In the genomic region with DNA sequence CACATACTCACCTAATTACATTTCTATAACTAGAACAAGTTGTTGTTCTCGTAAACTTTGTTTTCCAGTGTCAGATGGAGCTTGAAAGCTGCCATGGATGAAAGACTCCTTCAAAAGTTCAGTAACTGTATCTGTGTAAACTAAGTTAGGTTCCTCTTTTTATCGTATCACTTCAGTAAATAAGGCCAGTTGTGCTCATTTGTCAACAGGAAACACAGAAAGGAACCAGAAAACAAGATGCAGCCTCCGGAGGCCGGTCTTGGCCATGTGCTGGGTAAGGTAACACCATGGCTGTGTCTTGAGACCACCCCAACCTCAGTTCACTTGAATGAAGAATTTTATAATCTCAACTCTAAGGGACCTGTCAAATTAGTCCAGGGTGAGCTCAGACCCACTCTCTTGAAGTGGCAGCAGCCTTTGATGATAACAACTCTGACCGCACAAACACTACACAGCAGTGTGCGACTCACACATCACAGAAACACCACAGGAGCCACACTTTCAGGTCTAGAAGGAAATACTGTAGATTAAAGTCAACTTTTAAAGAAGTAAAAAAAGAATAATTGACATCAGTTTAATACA, we compare ENCODE assay signal across 28 cellular contexts.
DNase-seq lines count a peak whose midpoint lies in the region; ATAC-seq and TF ChIP-seq lines count a peak whose summit lies in the region.
"Had no signal": no experiment of that assay in that cellular context is flagged by ENCODE, and none has a peak within 500 bp of the region (broad histone marks: within the 10 kb centered on the region; RNA-seq: fewer than 3 reads in every experiment).

No MANE protein-coding gene starts in this region.

- peak overlapping the region in 9 of 11 experiments; percentile 3 to 56 (median 40); a peak in 11 of 22 replicates for H3K9ac ChIP-seq in BLaER1 treated with 17β-estradiol and CSF1 and Interleukin-3, amounts not matched to agents 10 nM and 100 nM
- no peak overlapping the region for H3K9ac ChIP-seq in IMR-90 (ENCODE audit: low read depth, low read length)
- H3K9ac ChIP-seq in SU-DHL-6 (ENCODE audit: low read length), result no peak overlapping the region

- 0 out of 20 replicates have a peak overlapping the region, but pooled peaks of 2 of the 10 experiments have one; percentile 1 to 22 for H3K4me3 ChIP-seq in BLaER1 treated with 17β-estradiol and CSF1 and Interleukin-3, amounts not matched to agents 10 nM and 100 nM
- H3K4me3 ChIP-seq in IMR-90 (ENCODE audit: insufficient read depth, low read depth, low read length) (no peak overlapping the region), SU-DHL-6 (ENCODE audit: insufficient read depth, low read length, poor library complexity, severe bottlenecking) (no peak overlapping the region), A673 (ENCODE audit: low read depth, low read length, poor library complexity, severe bottlenecking) (no peak overlapping the region), esophagus squamous epithelium (no peak overlapping the region)
- H3K4me3 ChIP-seq: prostate gland, right lobe of liver, SK-N-MC, thyroid gland, vagina had no signal

- dilution Hi-C loops in IMR-90 (cut with HindIII; ENCODE audit: low sequenced_read_pairs, unreplicated experiment), result no loop called here

- peaks cover 0 to 89% (median 64%) of the 10 kb centered on the region in 11 experiments; a peak in 20 of 22 replicates for H3K9me3 ChIP-seq in BLaER1 treated with 17β-estradiol and CSF1 and Interleukin-3, amounts not matched to agents 10 nM and 100 nM (replicated peaks in 1 of 11)
- H3K9me3 ChIP-seq in IMR-90 (ENCODE audit: control insufficient read depth, insufficient read depth, low read length), result no peaks in the 10 kb centered on the region
- no peaks in the 10 kb centered on the region for H3K9me3 ChIP-seq in SU-DHL-6 (ENCODE audit: insufficient read depth, low read length)
- H3K9me3 ChIP-seq in A673 (ENCODE audit: low read depth, low read length, poor library complexity, severe bottlenecking), result no peaks in the 10 kb centered on the region
- H3K9me3 ChIP-seq in esophagus squamous epithelium, result no peaks in the 10 kb centered on the region
- H3K9me3 ChIP-seq: prostate gland, right lobe of liver, thyroid gland, vagina had no signal

- peak overlapping the region in 1 of 2 experiments; percentile 36; a peak in 2 of 4 replicates for H4K8ac ChIP-seq in IMR-90 (ENCODE audit: low read depth in 2 of 2, low read length in 2 of 2)

- BruUV-seq in IMR-90 (replicated peaks; lab: Mats Ljungman, UMichigan), result no TSS peak
- no TSS peak for BruUV-seq in A673 (replicated peaks; lab: Mats Ljungman, UMichigan)

- no peaks in the 10 kb centered on the region for H3K27me3 Mint-ChIP-seq in naive B cell
- H3K27me3 Mint-ChIP-seq: activated CD8-positive, alpha-beta T cell treated with anti-CD3 and anti-CD28 coated beads for 36 hours had no signal

- TF ChIP-seq RAD21 in IMR-90 (IDR thresholded peaks at IDR 0.05; ENCODE audit: low read length), result no peak

- H3K18ac ChIP-seq in IMR-90 (ENCODE audit: low read depth, low read length), result peak overlapping the region; percentile 67; the same call in 1 of the 2 replicates

- H2BK15ac ChIP-seq in IMR-90 (ENCODE audit: low read depth, low read length), result no peak overlapping the region

- H3K27me3 ChIP-seq in BLaER1 treated with 17β-estradiol and CSF1 and Interleukin-3, amounts not matched to agents 10 nM and 100 nM, result no peaks in the 10 kb centered on the region
- no peaks in the 10 kb centered on the region for H3K27me3 ChIP-seq in IMR-90 (ENCODE audit: control insufficient read depth, insufficient read depth, low read length)
- no peaks in the 10 kb centered on the region for H3K27me3 ChIP-seq in SU-DHL-6 (ENCODE audit: low read length)
- peaks cover 31% of the 10 kb centered on the region for H3K27me3 ChIP-seq in A673 (replicated peaks; ENCODE audit: insufficient read depth, low read depth, low read length, poor library complexity)
- no peaks in the 10 kb centered on the region for H3K27me3 ChIP-seq in esophagus squamous epithelium
- H3K27me3 ChIP-seq: right lobe of liver, thyroid gland, vagina had no signal

- TF ChIP-seq CTCF in IMR-90 (conservative IDR thresholded peaks at IDR 0.05; ENCODE audit: low read depth, low read length), result no peak
- no peak for TF ChIP-seq CTCF in SU-DHL-6 (IDR thresholded peaks at IDR 0.05; ENCODE audit: insufficient read depth, low read length, poor library complexity, severe bottlenecking)
- no peak for TF ChIP-seq CTCF in A673 (conservative IDR thresholded peaks at IDR 0.05; ENCODE audit: low read depth, low read length)
- TF ChIP-seq CTCF in esophagus squamous epithelium (IDR thresholded peaks at IDR 0.05), result no peak

- no peak for DNase-seq in IMR-90
- DNase-seq in naive B cell, result peak; percentile 48
- DNase-seq in A673 (ENCODE audit: low spot score), result no peak
- no peak for DNase-seq in esophagus squamous epithelium (lab: John Stamatoyannopoulos, UW)
- DNase-seq: activated CD8-positive, alpha-beta memory T cell treated with anti-CD3 and anti-CD28 coated beads, Interleukin-2, amount 50 U/mL, for 48 hours; activated CD8-positive, alpha-beta T cell treated with anti-CD3 and anti-CD28 coated beads for 36 hours; activated naive CD4-positive, alpha-beta T cell treated with anti-CD3 and anti-CD28 coated beads, Interleukin-2, amount 50 U/mL, for 16 hours; cerebellar nuclear complex; GOT3; HFFc6; Kasumi-1; NCI-H1048; NCI-H82; nucleus accumbens; PC-3; right lobe of liver; stimulated activated CD8-positive, alpha-beta memory T cell treated with anti-CD3 and anti-CD28 coated beads, Interleukin-4, amount 100 ng/mL, for 48 hours; thyroid gland had no signal

- peaks cover 43 to 82% (median 70%) of the 10 kb centered on the region in 3 donors for H3K4me1 Mint-ChIP-seq in naive B cell
- H3K4me1 Mint-ChIP-seq: mesothelial cell of epicardium had no signal

- POLR2A ChIA-PET in IMR-90 (lab: Charles Lee; ENCODE audit: unreplicated experiment), result no interaction called here
- POLR2A ChIA-PET in A673 (lab: Charles Lee; ENCODE audit: low non-redundant PET), result no interaction called here

- H3K9me3 Mint-ChIP-seq in naive B cell, result peaks cover 0 to 12% (median 4%) of the 10 kb centered on the region in 7 donors
- H3K9me3 Mint-ChIP-seq: activated CD8-positive, alpha-beta T cell treated with anti-CD3 and anti-CD28 coated beads for 36 hours; activated T-helper 1 cell treated with anti-CD3 and anti-CD28 coated beads, Interleukin-12 subunit alpha, Interleukin-12 subunit beta, Interleukin-2, Interleukin-4 antibody, amounts not matched to agents 30 ng/mL and 10 ng/mL and 1 ng/mL, durations not matched to agents 14 hours and 24 hours and 36 hours; HFFc6; mesothelial cell of epicardium had no signal

- peak overlapping the region; percentile 21 for H2BK5ac ChIP-seq in IMR-90 (ENCODE audit: low read depth, low read length, poor library complexity, severe bottlenecking)

- H3K23ac ChIP-seq in IMR-90 (ENCODE audit: low read depth, low read length), result no peak overlapping the region

- H3K4me1 ChIP-seq in BLaER1 treated with 17β-estradiol and CSF1 and Interleukin-3, amounts not matched to agents 10 nM and 100 nM, result peaks cover 15 to 22% (median 16%) of the 10 kb centered on the region in 10 experiments
- peaks cover 13% of the 10 kb centered on the region for H3K4me1 ChIP-seq in IMR-90 (ENCODE audit: control insufficient read depth, insufficient read depth, low read length)
- no peaks in the 10 kb centered on the region for H3K4me1 ChIP-seq in A673 (ENCODE audit: insufficient read depth, low read length, poor library complexity, severe bottlenecking)
- no peaks in the 10 kb centered on the region for H3K4me1 ChIP-seq in esophagus squamous epithelium
- H3K4me1 ChIP-seq: prostate gland, right lobe of liver, thyroid gland, vagina had no signal

- H2AK9ac ChIP-seq in IMR-90 (replicated peaks; ENCODE audit: low read depth, low read length, poor library complexity), result no peak overlapping the region

- H3K36me3 ChIP-seq in BLaER1 treated with 17β-estradiol and CSF1 and Interleukin-3, amounts not matched to agents 10 nM and 100 nM, result peaks cover 0 to 71% (median 37%) of the 10 kb centered on the region in 11 experiments; a peak in 18 of 22 replicates
- H3K36me3 ChIP-seq in IMR-90 (ENCODE audit: control insufficient read depth, insufficient read depth, low read length), result peaks cover 3% of the 10 kb centered on the region; the same call in 1 of the 2 replicates
- H3K36me3 ChIP-seq in SU-DHL-6 (ENCODE audit: low read length), result no peaks in the 10 kb centered on the region
- no peaks in the 10 kb centered on the region for H3K36me3 ChIP-seq in A673 (ENCODE audit: insufficient read depth, low read length, poor library complexity, severe bottlenecking)
- no peaks in the 10 kb centered on the region for H3K36me3 ChIP-seq in esophagus squamous epithelium
- H3K36me3 ChIP-seq: prostate gland, right lobe of liver, thyroid gland, vagina had no signal

- H3K9me2 ChIP-seq in SU-DHL-6 (replicated peaks; ENCODE audit: insufficient read depth, low read length), result no peaks in the 10 kb centered on the region

- CTCF ChIA-PET in IMR-90 (lab: Yijun Ruan, JAX), result interaction anchor here (0.6 kb wide), 1 partner anchor 68 kb away, joined by 3 read pairs; no protein-coding TSS in a partner anchor
- CTCF ChIA-PET in A673 (lab: Charles Lee), result no interaction called here

- peak overlapping the region; percentile 73; the same call in 1 of the 2 replicates for H4K5ac ChIP-seq in IMR-90 (ENCODE audit: low read depth, low read length)

- H4K20me1 ChIP-seq in BLaER1 treated with 17β-estradiol and CSF1 and Interleukin-3, amounts not matched to agents 10 nM and 100 nM, result no peaks in the 10 kb centered on the region
- H4K20me1 ChIP-seq in IMR-90 (ENCODE audit: insufficient read depth, low read length), result no peaks in the 10 kb centered on the region
- no peaks in the 10 kb centered on the region for H4K20me1 ChIP-seq in SU-DHL-6 (ENCODE audit: low read depth, low read length)

- H3K79me2 ChIP-seq in SU-DHL-6 (ENCODE audit: insufficient read depth, low read length), result no peaks in the 10 kb centered on the region

- H3K79me1 ChIP-seq in IMR-90 (ENCODE audit: low read depth in 1 of 2, low read length in 2 of 2), result peaks cover 14 to 27% of the 10 kb centered on the region in 2 experiments

- H3K56ac ChIP-seq in IMR-90 (ENCODE audit: extremely low read depth, insufficient read depth, low read length), result no peak overlapping the region

- no peak overlapping the region; the same call in 1 of the 2 replicates for H3K4ac ChIP-seq in IMR-90 (ENCODE audit: low read depth, low read length)

- TF ChIP-seq POLR2A in IMR-90 (IDR thresholded peaks at IDR 0.05; ENCODE audit: low read depth, low read length) (no peak), esophagus squamous epithelium (IDR thresholded peaks at IDR 0.05) (no peak)

- in situ Hi-C loops in IMR-90 (cut with MboI; ENCODE audit: low sequenced_read_pairs), result no loop called here

- peak overlapping the region; percentile 12; the same call in 1 of the 2 replicates for H2BK120ac ChIP-seq in IMR-90 (ENCODE audit: low read depth, low read length)

- WGBS in IMR-90 (ENCODE audit: extremely low coverage in 2 of 2, insufficient read length in 1 of 2), 2 experiments, result 100% methylated on average over 1 of the region's 6 CpGs; no CpG with 5 or more reads in 1 of the 2 experiments
- 76 to 80% methylated on average over 6 of the region's 6 CpGs for WGBS in esophagus squamous epithelium, 2 donors

- H3K4me2 ChIP-seq in BLaER1 treated with 17β-estradiol and CSF1 and Interleukin-3, amounts not matched to agents 10 nM and 100 nM, result peak overlapping the region; percentile 29 to 70 (median 56)
- H3K4me2 ChIP-seq in IMR-90 (ENCODE audit: low read depth, low read length), result no peak overlapping the region
- H3K4me2 ChIP-seq in SU-DHL-6 (ENCODE audit: low read depth, low read length, poor library complexity, severe bottlenecking), result peak overlapping the region; percentile 32

- intact Hi-C loops in IMR-90 (cut with micrococcal nuclease) (no loop called here), A673 (cut with micrococcal nuclease; ENCODE audit: unreplicated experiment) (no loop called here), esophagus squamous epithelium (cut with DNase I) (no loop called here)

- H3K36me3 Mint-ChIP-seq in naive B cell, result peaks cover 34 to 46% of the 10 kb centered on the region in 2 donors
- H3K36me3 Mint-ChIP-seq: mesothelial cell of epicardium had no signal

- peak overlapping the region; percentile 36; the same call in 1 of the 2 replicates for H2BK20ac ChIP-seq in IMR-90 (ENCODE audit: low read depth, low read length)

- peak overlapping the region; percentile 92 to 99 (median 97) for H3K27ac Mint-ChIP-seq in naive B cell
- H3K27ac Mint-ChIP-seq: activated CD8-positive, alpha-beta T cell treated with anti-CD3 and anti-CD28 coated beads for 36 hours; activated T-helper 1 cell treated with anti-CD3 and anti-CD28 coated beads, Interleukin-12 subunit alpha, Interleukin-12 subunit beta, Interleukin-2, Interleukin-4 antibody, amounts not matched to agents 30 ng/mL and 10 ng/mL and 1 ng/mL, durations not matched to agents 14 hours and 24 hours and 36 hours; brain; HFFc6; mesothelial cell of epicardium had no signal

- H3K14ac ChIP-seq in IMR-90 (replicated peaks; ENCODE audit: low read depth, low read length), result no peak overlapping the region; the same call in 1 of the 2 replicates

- no peaks in the 10 kb centered on the region for H3F3A ChIP-seq in SU-DHL-6 (ENCODE audit: insufficient read depth)

- peak overlapping the region; percentile 62; the same call in 1 of the 2 replicates for H2AK5ac ChIP-seq in IMR-90 (ENCODE audit: low read depth, low read length)

- H3K27ac ChIP-seq in BLaER1 treated with 17β-estradiol and CSF1 and Interleukin-3, amounts not matched to agents 10 nM and 100 nM, result peak overlapping the region; percentile 47 to 82 (median 75); a peak in 21 of 22 replicates
- H3K27ac ChIP-seq in IMR-90 (ENCODE audit: insufficient read depth, low read length), result no peak overlapping the region
- peak overlapping the region; percentile 43 for H3K27ac ChIP-seq in SU-DHL-6 (ENCODE audit: low read depth, low read length)
- no peak overlapping the region for H3K27ac ChIP-seq in A673 (ENCODE audit: low read depth, low read length, poor library complexity, severe bottlenecking)
- no peak overlapping the region for H3K27ac ChIP-seq in esophagus squamous epithelium
- H3K27ac ChIP-seq: prostate gland, right lobe of liver, SK-N-MC, thyroid gland, vagina had no signal

- peak overlapping the region; percentile 8 to 80 (median 68) for H3K4me3 Mint-ChIP-seq in naive B cell
- H3K4me3 Mint-ChIP-seq: activated CD8-positive, alpha-beta T cell treated with anti-CD3 and anti-CD28 coated beads for 36 hours; activated T-helper 1 cell treated with anti-CD3 and anti-CD28 coated beads, Interleukin-12 subunit alpha, Interleukin-12 subunit beta, Interleukin-2, Interleukin-4 antibody, amounts not matched to agents 30 ng/mL and 10 ng/mL and 1 ng/mL, durations not matched to agents 14 hours and 24 hours and 36 hours; brain; HFFc6; mesothelial cell of epicardium had no signal

- H2AFZ ChIP-seq in IMR-90 (replicated peaks; ENCODE audit: low read length, poor library complexity), result no peak overlapping the region
- H2AFZ ChIP-seq in SU-DHL-6 (ENCODE audit: low read depth, low read length, severe bottlenecking), result peak overlapping the region; percentile 17

- ATAC-seq in IMR-90 (ENCODE audit: low read depth) (no peak), naive B cell (ENCODE audit: low read depth in 2 of 2) (peak; percentile 90), HG02840 (IDR thresholded peaks at IDR 0.05; ENCODE audit: low FRiP score, unreplicated experiment) (no peak), HG02678 (IDR thresholded peaks at IDR 0.05; ENCODE audit: unreplicated experiment) (no peak)
- ATAC-seq: activated CD8-positive, alpha-beta T cell treated with anti-CD3 and anti-CD28 coated beads for 36 hours; PC-3; right lobe of liver had no signal

- peaks cover 14% of the 10 kb centered on the region for H3K9me1 ChIP-seq in IMR-90 (ENCODE audit: insufficient read depth, low read length)

- no peak overlapping the region for H4K91ac ChIP-seq in IMR-90 (ENCODE audit: insufficient read depth, low read depth, low read length)

Comparison
In these comparisons a context has a peak if more than half of its experiments do, and no peak if none do; other contexts are left out.
1. H3K27ac ChIP-seq: peak in BLaER1 treated with 17β-estradiol and CSF1 and Interleukin-3, amounts not matched to agents 10 nM and 100 nM (11 of 11) and SU-DHL-6 (single experiment); none in IMR-90 (single experiment), A673 (single experiment) and esophagus squamous epithelium (0 of 4).
2. H3K9ac ChIP-seq: peak in BLaER1 treated with 17β-estradiol and CSF1 and Interleukin-3, amounts not matched to agents 10 nM and 100 nM (9 of 11); none in IMR-90 (single experiment) and SU-DHL-6 (single experiment).
3. ATAC-seq: peak in naive B cell (2 of 2); none in IMR-90 (single experiment), HG02840 (single experiment) and HG02678 (single experiment).